Comparison of ENCODE assay signal across 8 cellular contexts in genomic region chr15:40807028-40807887, GRCh38. TPM values are rescaled to one million over a fixed set of nuclear protein-coding genes. Genes with fewer than 3 reads are reported as not detected.
DNase-seq lines count a peak whose midpoint lies in the region; ATAC-seq and TF ChIP-seq lines count a peak whose summit lies in the region.

DNAJC17 (minus strand) TSS chr15:40807473; CDS start chr15:40807446, 27 bp downstream.
ZFYVE19 (plus strand) TSS chr15:40807089; CDS start chr15:40807590, 501 bp downstream.

- intact Hi-C loops in mucosa of descending colon (cut with DNase I, micrococcal nuclease): no loop called here

- ATAC-seq in GM21529 (IDR thresholded peaks at IDR 0.05; ENCODE audit: unreplicated experiment) (peak; percentile 94), mucosa of descending colon (peak; percentile 97)

- no peaks in the 10 kb centered on the region for H3K36me3 ChIP-seq in mucosa of descending colon (ENCODE audit: low read depth)

- H3K4me3 ChIP-seq in epithelial cell of esophagus (ENCODE audit: low read length) (peak within 1 kb of the TSS; percentile 90), mucosa of descending colon (peak within 1 kb of the TSS; percentile 64)

- H3K9me3 ChIP-seq in mucosa of descending colon: no peaks in the 10 kb centered on the region

- no peaks in the 10 kb centered on the region for H3K9me3 Mint-ChIP-seq in IgD-negative memory B cell

- H3K27ac Mint-ChIP-seq in IgD-negative memory B cell: peak within 1 kb of the TSS; percentile 85 to 97 (median 90)

- H3K36me3 Mint-ChIP-seq in IgD-negative memory B cell: peaks cover 2% of the 10 kb centered on the region

- peaks cover 25% of the 10 kb centered on the region for H3K4me1 ChIP-seq in mucosa of descending colon (ENCODE audit: low read depth)

- peaks cover 15 to 20% (median 17%) of the 10 kb centered on the region in 3 donors for H3K4me1 Mint-ChIP-seq in IgD-negative memory B cell

- DNase-seq in DMS153 (lab: John Stamatoyannopoulos, UW): peak; percentile 84
- peak; percentile 88 for DNase-seq in OCI-M2 (lab: John Stamatoyannopoulos, UW; ENCODE audit: unreplicated experiment)
- DNase-seq in activated T-cell treated with anti-CD3 and anti-CD28 coated beads for 4 hours: peak; percentile 90
- DNase-seq in epithelial cell of esophagus (ENCODE audit: low read depth): peak; percentile 99
- peak; percentile 96 to 97 (median 97) for DNase-seq in mucosa of descending colon
- DNase-seq in stimulated activated CD8-positive, alpha-beta memory T cell treated with anti-CD3 and anti-CD28 coated beads, Interleukin-4, amount 100 ng/mL, for 24 hours (ENCODE audit: low read depth): peak; percentile 92

- no peaks in the 10 kb centered on the region for H3K27me3 Mint-ChIP-seq in IgD-negative memory B cell

- TF ChIP-seq CTCF in epithelial cell of esophagus (IDR thresholded peaks at IDR 0.05; ENCODE audit: insufficient read depth, low read depth, low read length, missing control alignments): peak; percentile 29
- TF ChIP-seq CTCF in mucosa of descending colon (IDR thresholded peaks at IDR 0.05): no peak

- H3K4me3 Mint-ChIP-seq in IgD-negative memory B cell: peak within 1 kb of the TSS; percentile 92 to 99 (median 98)

RNA-seq across cellular contexts. Expression of gene DNAJC17, which starts in this region (rescaled TPM):
- 34.0 TPM for polyA plus RNA-seq in IgD-negative memory B cell
- total RNA-seq in mucosa of descending colon: 10 to 100 TPM; 29.6 to 47.6 (median 36.5) TPM

RNA-seq across cellular contexts. Expression of gene ZFYVE19, which starts in this region (rescaled TPM):
- polyA plus RNA-seq in IgD-negative memory B cell: 16.0 TPM
- 10 to 100 TPM; 22.2 to 37.5 (median 36.5) TPM for total RNA-seq in mucosa of descending colon

Comparison
In these comparisons a context has a peak if more than half of its experiments do, and no peak if none do; other contexts are left out.
1. Peak in every context shown above with its lines: DNase-seq, ATAC-seq and H3K4me3 ChIP-seq.